8 cellular contexts compared by ENCODE assay signal in the genomic region with DNA sequence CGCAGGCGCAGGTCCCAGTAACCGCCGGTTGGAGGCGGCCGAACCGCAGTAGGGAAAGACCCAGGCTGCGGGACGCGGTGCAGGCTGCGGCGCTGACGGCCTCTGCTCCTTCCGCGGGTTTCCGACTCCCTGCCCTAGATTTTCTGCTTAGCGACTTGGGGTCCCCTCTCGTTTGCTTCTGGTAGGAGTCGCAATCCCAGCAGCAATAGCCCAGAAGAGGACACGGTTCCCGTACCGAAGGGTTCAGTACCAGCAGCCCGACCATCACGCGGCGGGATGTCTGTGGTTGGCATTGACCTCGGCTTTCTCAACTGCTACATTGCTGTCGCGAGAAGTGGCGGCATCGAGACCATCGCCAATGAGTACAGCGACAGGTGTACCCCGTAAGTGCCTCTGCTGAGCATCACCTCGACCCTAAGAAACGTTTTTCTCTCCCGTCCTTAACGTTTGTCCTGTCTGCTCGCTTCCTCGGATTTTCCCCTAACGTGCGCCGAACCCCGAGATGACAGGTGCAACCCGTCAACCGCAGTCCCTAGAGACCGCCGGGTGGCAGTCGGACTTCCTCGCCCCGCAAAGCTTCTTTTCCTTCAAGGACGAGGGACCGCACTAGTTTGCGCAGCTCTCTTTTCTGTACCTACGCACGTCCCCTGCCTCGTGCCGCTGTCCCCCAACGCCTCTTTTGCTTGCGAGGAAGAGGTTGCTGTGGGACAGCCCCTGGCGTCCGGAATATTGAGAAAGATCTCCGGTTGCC. TPM values are rescaled to one million over a fixed set of nuclear protein-coding genes. Genes with fewer than 3 reads are reported as not detected.
DNase-seq lines count a peak whose midpoint lies in the region; ATAC-seq and TF ChIP-seq lines count a peak whose summit lies in the region.

A gene (plus strand): TSS at position 48 of the 751 bp plus-strand sequence. CDS start 229 bp downstream, at position 277.

- peak; percentile 48 for ATAC-seq in GM18909 (IDR thresholded peaks at IDR 0.05; ENCODE audit: poor library complexity, unreplicated experiment)
- peak; percentile 39 for ATAC-seq in HG03097 (IDR thresholded peaks at IDR 0.05; ENCODE audit: low FRiP score, unreplicated experiment)

- H3K4me1 Mint-ChIP-seq in endodermal cell: peaks cover 10% of the 10 kb centered on the region

- H3K4me1 ChIP-seq in BLaER1 (no peaks in the 10 kb centered on the region), endodermal cell (ENCODE audit: control insufficient read depth, insufficient read depth, low read length) (peaks cover under 1% of the 10 kb centered on the region), mesodermal cell (ENCODE audit: control insufficient read depth, insufficient read depth, low read length, poor library complexity, severe bottlenecking) (no peaks in the 10 kb centered on the region)

- peak within 1 kb of the TSS; percentile 44; the same call in 1 of the 2 replicates for H3K27ac ChIP-seq in BLaER1
- H3K27ac ChIP-seq in endodermal cell (ENCODE audit: low read depth, low read length): no peak within 1 kb of the TSS
- H3K27ac ChIP-seq in mesodermal cell (ENCODE audit: low read depth, low read length, severe bottlenecking): peak within 1 kb of the TSS; percentile 56

- H3K27ac Mint-ChIP-seq in endodermal cell: peak within 1 kb of the TSS; percentile 87

- H3K4me2 ChIP-seq in BLaER1: peak within 1 kb of the TSS; percentile 73

- H3K9me3 Mint-ChIP-seq in endodermal cell: no peaks in the 10 kb centered on the region

- H3K27me3 ChIP-seq in BLaER1 (peaks cover 29% of the 10 kb centered on the region), endodermal cell (ENCODE audit: control insufficient read depth, insufficient read depth, low read length, poor library complexity, severe bottlenecking) (peaks cover 35% of the 10 kb centered on the region)

- peak within 1 kb of the TSS; percentile 68 for H3K4me3 ChIP-seq in BLaER1
- H3K4me3 ChIP-seq in endodermal cell (ENCODE audit: low read length): peak within 1 kb of the TSS; percentile 97
- H3K4me3 ChIP-seq in mesodermal cell (ENCODE audit: extremely low read depth, insufficient read depth, low read length, poor library complexity, severe bottlenecking): peak within 1 kb of the TSS; percentile 53

- H3K9ac ChIP-seq in BLaER1 (peak within 1 kb of the TSS; percentile 43; the same call in 1 of the 2 replicates), endodermal cell (ENCODE audit: extremely low read depth, low read length, poor library complexity, severe bottlenecking) (peak within 1 kb of the TSS; percentile 81)

- H3K36me3 ChIP-seq in BLaER1 (no peaks in the 10 kb centered on the region), endodermal cell (ENCODE audit: control insufficient read depth, insufficient read depth, low read length) (no peaks in the 10 kb centered on the region), mesodermal cell (ENCODE audit: control insufficient read depth, insufficient read depth, low read length) (no peaks in the 10 kb centered on the region)

- H4K20me1 ChIP-seq in BLaER1: no peaks in the 10 kb centered on the region

- H3K27me3 Mint-ChIP-seq in endodermal cell (ENCODE audit: insufficient read depth): peaks cover 39% of the 10 kb centered on the region

- peaks cover 13% of the 10 kb centered on the region; the same call in 1 of the 2 replicates for H3K9me3 ChIP-seq in BLaER1
- no peaks in the 10 kb centered on the region for H3K9me3 ChIP-seq in endodermal cell (ENCODE audit: control insufficient read depth, low read length)
- no peaks in the 10 kb centered on the region for H3K9me3 ChIP-seq in mesodermal cell (ENCODE audit: control insufficient read depth, low read length)

- H3K4me3 Mint-ChIP-seq in endodermal cell: peak within 1 kb of the TSS; percentile 79

- 0 to 1% methylated on average over 42 to 63 of the region's 63 CpGs for WGBS in endodermal cell (ENCODE audit: insufficient coverage in 1 of 2, insufficient read length in 1 of 2), 2 experiments
- 0 to 1% methylated on average over 62 to 63 of the region's 63 CpGs for WGBS in mesodermal cell (ENCODE audit: insufficient coverage in 2 of 2), 2 experiments

- DNase-seq in NCI-H2227 treated with DMSO at 0.1 percent for 48 hours (lab: John Stamatoyannopoulos, UW): peak; percentile 13
- DNase-seq in activated CD4-positive, alpha-beta T cell treated with anti-CD3 and anti-CD28 coated beads, Interleukin-2, amount 50 U/mL, for 1 hour: peak; percentile 31
- DNase-seq in endodermal cell: no peak
- peak; percentile 1 to 27 (median 3) for DNase-seq in stimulated activated naive CD4-positive, alpha-beta T cell (lab: John Stamatoyannopoulos, UW)

- no peaks in the 10 kb centered on the region for H3K36me3 Mint-ChIP-seq in endodermal cell (ENCODE audit: low read depth)

- peak; percentile 57 for TF ChIP-seq CTCF in endodermal cell (conservative IDR thresholded peaks at IDR 0.05)

RNA-seq across cellular contexts. Expression of the gene that starts here (rescaled TPM):
- total RNA-seq in endodermal cell: 1 to 10 TPM; 2.0 to 6.2 TPM
- 10.9 TPM for polyA plus RNA-seq in endodermal cell (2013, experiment 1 of 2)
- 9.1 TPM for polyA plus RNA-seq in endodermal cell (2013, experiment 2 of 2)
- polyA plus RNA-seq in mesodermal cell (2013, experiment 1 of 2): 2.0 TPM
- polyA plus RNA-seq in mesodermal cell (2013, experiment 2 of 2): 2.2 TPM
